Comparison of ENCODE assay signal across 14 cellular contexts in the genomic region with DNA sequence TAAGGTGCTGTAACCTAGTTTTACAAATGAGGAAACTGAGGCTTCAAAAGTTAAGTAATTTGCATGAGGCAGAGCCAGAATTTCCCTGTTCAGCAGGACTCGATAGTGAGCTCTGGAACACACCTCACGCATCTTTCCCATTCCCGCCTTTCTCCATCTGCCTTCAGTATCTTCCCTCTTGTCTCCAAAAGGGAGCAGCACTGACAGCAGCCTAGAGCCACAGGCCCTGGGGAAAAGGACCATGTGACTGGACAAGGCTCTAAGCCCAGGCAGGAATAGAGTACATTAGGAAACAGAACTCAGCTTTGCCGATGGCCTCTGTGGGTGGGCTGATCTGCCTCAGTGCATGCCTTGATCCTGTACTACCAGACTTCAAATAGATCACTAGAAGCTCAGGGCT. TPM values are rescaled to one million over a fixed set of nuclear protein-coding genes. Genes with fewer than 3 reads are reported as not detected.
A peak's percentile ranks its signal among the peaks of the same experiment; 100 is the strongest.
DNase-seq lines count a peak whose midpoint lies in the region; ATAC-seq and TF ChIP-seq lines count a peak whose summit lies in the region.
"Had no signal": no experiment of that assay in that cellular context is flagged by ENCODE, and none has a peak within 500 bp of the region (broad histone marks: within the 10 kb centered on the region; RNA-seq: fewer than 3 reads in every experiment).

No MANE protein-coding gene starts in this region.

- TF ChIP-seq CTCF in WTC11 (IDR thresholded peaks at IDR 0.05) = no peak
- peak in 1 of 5 experiments; percentile 9 for TF ChIP-seq CTCF in tibial nerve (IDR thresholded peaks at IDR 0.05)

- CTCF ChIA-PET in HEK293T (lab: Yijun Ruan, JAX) (no interaction called here), WTC11 (lab: Charles Lee) (interaction anchor here (1.1 to 1.5 kb wide), 6 partner anchors 21 to 222 kb away, joined by 3 to 35 read pairs (median 4); a partner anchor contains a TSS)

- DNase-seq in D341Med (ENCODE audit: low spot score) = peak; percentile 48
- peak; percentile 12 for DNase-seq in HEK293T (ENCODE audit: extremely low spot score)
- peak; percentile 56 for DNase-seq in WTC11 (ENCODE audit: low spot score)
- DNase-seq in left lobe of liver (ENCODE audit: low spot score) = no peak
- DNase-seq in NCI-H2171 treated with DMSO at 0.1 percent for 48 hours (lab: John Stamatoyannopoulos, UW) = no peak
- no peak for DNase-seq in COR-L47 (lab: John Stamatoyannopoulos, UW)
- DNase-seq in tibial nerve (ENCODE audit: low spot score in 2 of 2) = no peak
- DNase-seq: activated B cell treated with CpG ODN at 0.5 μM for 24 hours, activated T-cell treated with anti-CD3 and anti-CD28 coated beads for 4 hours, dorsolateral prefrontal cortex, NCI-H1048 had no signal

- no peak overlapping the region for H3K4me3 ChIP-seq in tibial nerve
- H3K4me3 ChIP-seq: dorsolateral prefrontal cortex, SJSA1, skin epidermis had no signal

- POLR2A ChIA-PET in HEK293T (lab: Yijun Ruan, JAX) (no interaction called here), WTC11 (lab: Charles Lee) (interaction anchor here (1.4 kb wide), 1 partner anchor 82 kb away, joined by 4 read pairs; no protein-coding TSS in a partner anchor)

- no peaks in the 10 kb centered on the region for H3K9me3 ChIP-seq in tibial nerve
- H3K9me3 ChIP-seq: SJSA1 had no signal

- H3K27ac Mint-ChIP-seq in WTC11 = no peak overlapping the region
- H3K27ac Mint-ChIP-seq: activated B cell treated with CpG ODN at 0.5 μM for 24 hours had no signal

- peaks cover 0 to 2% (median 0%) of the 10 kb centered on the region in 4 donors for H3K4me1 ChIP-seq in tibial nerve

- TF ChIP-seq EP300 in tibial nerve (IDR thresholded peaks at IDR 0.05) = no peak

- H3K27ac ChIP-seq in tibial nerve = no peak overlapping the region
- H3K27ac ChIP-seq: dorsolateral prefrontal cortex, SJSA1, skin epidermis had no signal

- H3K27me3 ChIP-seq in tibial nerve = no peaks in the 10 kb centered on the region
- H3K27me3 ChIP-seq: dorsolateral prefrontal cortex, SJSA1 had no signal

- no peaks in the 10 kb centered on the region for H3K9me3 Mint-ChIP-seq in WTC11
- H3K9me3 Mint-ChIP-seq: activated B cell treated with CpG ODN at 0.5 μM for 24 hours had no signal

- 73 to 81% methylated on average over 4 of the region's 4 CpGs for WGBS in tibial nerve, 2 donors

- no peaks in the 10 kb centered on the region for H3K4me1 Mint-ChIP-seq in WTC11
- H3K4me1 Mint-ChIP-seq: activated B cell treated with CpG ODN at 0.5 μM for 24 hours had no signal

- H3K27me3 Mint-ChIP-seq in WTC11 (ENCODE audit: low read depth) = peaks cover 11% of the 10 kb centered on the region
- H3K27me3 Mint-ChIP-seq: activated B cell treated with CpG ODN at 0.5 μM for 24 hours had no signal

- ATAC-seq in WTC11 (peak; percentile 97), left lobe of liver (peak; percentile 70), GM21619 (IDR thresholded peaks at IDR 0.05; ENCODE audit: unreplicated experiment) (no peak)

- TF ChIP-seq POLR2A in tibial nerve (IDR thresholded peaks at IDR 0.05) = no peak

- H3K36me3 Mint-ChIP-seq in WTC11 = no peaks in the 10 kb centered on the region

- peaks cover 0 to 12% (median 0%) of the 10 kb centered on the region in 3 donors for H3K36me3 ChIP-seq in tibial nerve
- H3K36me3 ChIP-seq: SJSA1 had no signal

- no peak overlapping the region for H3K4me3 Mint-ChIP-seq in WTC11
- H3K4me3 Mint-ChIP-seq: activated B cell treated with CpG ODN at 0.5 μM for 24 hours had no signal

TF ChIP-seq in HEK293T, 16 proteins besides CTCF, POLR2A, EP300 and RAD21:
- peak; percentile 79 for TF ChIP-seq L3MBTL2 (conservative IDR thresholded peaks at IDR 0.05)
- no peak for TF ChIP-seq FOXA1 (IDR thresholded peaks at IDR 0.05)

TF ChIP-seq in WTC11, 78 proteins besides CTCF, POLR2A, EP300 and RAD21:
- TF ChIP-seq, protein P1, sequence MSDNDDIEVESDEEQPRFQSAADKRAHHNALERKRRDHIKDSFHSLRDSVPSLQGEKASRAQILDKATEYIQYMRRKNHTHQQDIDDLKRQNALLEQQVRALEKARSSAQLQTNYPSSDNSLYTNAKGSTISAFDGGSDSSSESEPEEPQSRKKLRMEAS (CRISPR knock-in tag; IDR thresholded peaks at IDR 0.05) = peak; percentile 83; the same call in 1 of the 2 replicates
- TF ChIP-seq, protein P2, sequence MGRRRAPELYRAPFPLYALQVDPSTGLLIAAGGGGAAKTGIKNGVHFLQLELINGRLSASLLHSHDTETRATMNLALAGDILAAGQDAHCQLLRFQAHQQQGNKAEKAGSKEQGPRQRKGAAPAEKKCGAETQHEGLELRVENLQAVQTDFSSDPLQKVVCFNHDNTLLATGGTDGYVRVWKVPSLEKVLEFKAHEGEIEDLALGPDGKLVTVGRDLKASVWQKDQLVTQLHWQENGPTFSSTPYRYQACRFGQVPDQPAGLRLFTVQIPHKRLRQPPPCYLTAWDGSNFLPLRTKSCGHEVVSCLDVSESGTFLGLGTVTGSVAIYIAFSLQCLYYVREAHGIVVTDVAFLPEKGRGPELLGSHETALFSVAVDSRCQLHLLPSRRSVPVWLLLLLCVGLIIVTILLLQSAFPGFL (CRISPR knock-in tag; IDR thresholded peaks at IDR 0.05; ENCODE audit: borderline replicate concordance) = no peak
- TF ChIP-seq TP53 (CRISPR knock-in tag; IDR thresholded peaks at IDR 0.05) (no peak), CBFB (CRISPR knock-in tag; IDR thresholded peaks at IDR 0.05; ENCODE audit: low read depth) (no peak), ZNF263 (CRISPR knock-in tag; IDR thresholded peaks at IDR 0.05; ENCODE audit: low read depth) (no peak), KAT7 (CRISPR knock-in tag; IDR thresholded peaks at IDR 0.05; ENCODE audit: borderline replicate concordance) (no peak), ZNF138 (CRISPR knock-in tag; conservative IDR thresholded peaks at IDR 0.05) (no peak), NFE2L1 (CRISPR knock-in tag; IDR thresholded peaks at IDR 0.05) (no peak), ZNF232 (CRISPR knock-in tag; IDR thresholded peaks at IDR 0.05) (no peak), NR3C1 (CRISPR knock-in tag; conservative IDR thresholded peaks at IDR 0.05; ENCODE audit: low read depth) (no peak), JAZF1 (CRISPR knock-in tag; IDR thresholded peaks at IDR 0.05) (no peak), NR1H2 (CRISPR knock-in tag; IDR thresholded peaks at IDR 0.05) (no peak)
- TF ChIP-seq, protein P3, sequence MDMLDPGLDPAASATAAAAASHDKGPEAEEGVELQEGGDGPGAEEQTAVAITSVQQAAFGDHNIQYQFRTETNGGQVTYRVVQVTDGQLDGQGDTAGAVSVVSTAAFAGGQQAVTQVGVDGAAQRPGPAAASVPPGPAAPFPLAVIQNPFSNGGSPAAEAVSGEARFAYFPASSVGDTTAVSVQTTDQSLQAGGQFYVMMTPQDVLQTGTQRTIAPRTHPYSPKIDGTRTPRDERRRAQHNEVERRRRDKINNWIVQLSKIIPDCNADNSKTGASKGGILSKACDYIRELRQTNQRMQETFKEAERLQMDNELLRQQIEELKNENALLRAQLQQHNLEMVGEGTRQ (CRISPR knock-in tag; IDR thresholded peaks at IDR 0.05) = peak; percentile 77
- TF ChIP-seq, protein P4, sequence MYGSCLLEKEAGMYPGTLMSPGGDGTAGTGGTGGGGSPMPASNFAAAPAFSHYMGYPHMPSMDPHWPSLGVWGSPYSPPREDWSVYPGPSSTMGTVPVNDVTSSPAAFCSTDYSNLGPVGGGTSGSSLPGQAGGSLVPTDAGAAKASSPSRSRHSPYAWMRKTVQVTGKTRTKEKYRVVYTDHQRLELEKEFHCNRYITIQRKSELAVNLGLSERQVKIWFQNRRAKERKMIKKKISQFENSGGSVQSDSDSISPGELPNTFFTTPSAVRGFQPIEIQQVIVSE (CRISPR knock-in tag; IDR thresholded peaks at IDR 0.05; ENCODE audit: borderline replicate concordance) = no peak
- TF ChIP-seq, protein P5, sequence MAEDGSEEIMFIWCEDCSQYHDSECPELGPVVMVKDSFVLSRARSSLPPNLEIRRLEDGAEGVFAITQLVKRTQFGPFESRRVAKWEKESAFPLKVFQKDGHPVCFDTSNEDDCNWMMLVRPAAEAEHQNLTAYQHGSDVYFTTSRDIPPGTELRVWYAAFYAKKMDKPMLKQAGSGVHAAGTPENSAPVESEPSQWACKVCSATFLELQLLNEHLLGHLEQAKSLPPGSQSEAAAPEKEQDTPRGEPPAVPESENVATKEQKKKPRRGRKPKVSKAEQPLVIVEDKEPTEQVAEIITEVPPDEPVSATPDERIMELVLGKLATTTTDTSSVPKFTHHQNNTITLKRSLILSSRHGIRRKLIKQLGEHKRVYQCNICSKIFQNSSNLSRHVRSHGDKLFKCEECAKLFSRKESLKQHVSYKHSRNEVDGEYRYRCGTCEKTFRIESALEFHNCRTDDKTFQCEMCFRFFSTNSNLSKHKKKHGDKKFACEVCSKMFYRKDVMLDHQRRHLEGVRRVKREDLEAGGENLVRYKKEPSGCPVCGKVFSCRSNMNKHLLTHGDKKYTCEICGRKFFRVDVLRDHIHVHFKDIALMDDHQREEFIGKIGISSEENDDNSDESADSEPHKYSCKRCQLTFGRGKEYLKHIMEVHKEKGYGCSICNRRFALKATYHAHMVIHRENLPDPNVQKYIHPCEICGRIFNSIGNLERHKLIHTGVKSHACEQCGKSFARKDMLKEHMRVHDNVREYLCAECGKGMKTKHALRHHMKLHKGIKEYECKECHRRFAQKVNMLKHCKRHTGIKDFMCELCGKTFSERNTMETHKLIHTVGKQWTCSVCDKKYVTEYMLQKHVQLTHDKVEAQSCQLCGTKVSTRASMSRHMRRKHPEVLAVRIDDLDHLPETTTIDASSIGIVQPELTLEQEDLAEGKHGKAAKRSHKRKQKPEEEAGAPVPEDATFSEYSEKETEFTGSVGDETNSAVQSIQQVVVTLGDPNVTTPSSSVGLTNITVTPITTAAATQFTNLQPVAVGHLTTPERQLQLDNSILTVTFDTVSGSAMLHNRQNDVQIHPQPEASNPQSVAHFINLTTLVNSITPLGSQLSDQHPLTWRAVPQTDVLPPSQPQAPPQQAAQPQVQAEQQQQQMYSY (CRISPR knock-in tag; IDR thresholded peaks at IDR 0.05) = no peak
- TF ChIP-seq, protein P6, sequence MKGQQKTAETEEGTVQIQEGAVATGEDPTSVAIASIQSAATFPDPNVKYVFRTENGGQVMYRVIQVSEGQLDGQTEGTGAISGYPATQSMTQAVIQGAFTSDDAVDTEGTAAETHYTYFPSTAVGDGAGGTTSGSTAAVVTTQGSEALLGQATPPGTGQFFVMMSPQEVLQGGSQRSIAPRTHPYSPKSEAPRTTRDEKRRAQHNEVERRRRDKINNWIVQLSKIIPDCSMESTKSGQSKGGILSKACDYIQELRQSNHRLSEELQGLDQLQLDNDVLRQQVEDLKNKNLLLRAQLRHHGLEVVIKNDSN (CRISPR knock-in tag; IDR thresholded peaks at IDR 0.05) = peak; percentile 74; the same call in 1 of the 2 replicates
- TF ChIP-seq, protein P7, sequence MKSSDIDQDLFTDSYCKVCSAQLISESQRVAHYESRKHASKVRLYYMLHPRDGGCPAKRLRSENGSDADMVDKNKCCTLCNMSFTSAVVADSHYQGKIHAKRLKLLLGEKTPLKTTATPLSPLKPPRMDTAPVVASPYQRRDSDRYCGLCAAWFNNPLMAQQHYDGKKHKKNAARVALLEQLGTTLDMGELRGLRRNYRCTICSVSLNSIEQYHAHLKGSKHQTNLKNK (CRISPR knock-in tag; IDR thresholded peaks at IDR 0.05) = no peak

RNA-seq across cellular contexts. Expression of a gene that starts 21.5 kb away (rescaled TPM):
- total RNA-seq in WTC11 (2021) = 0.66 to 1.0 TPM (median 0.74 TPM) in 3 replicates
- total RNA-seq in left lobe of liver = 9.3 TPM
- total RNA-seq in tibial nerve = 10 to 100 TPM in 3 of 4 donors, 1 to 10 TPM in 1; 8.6 to 36.5 (median 15.5) TPM

Comparison
In these comparisons a context has a peak if more than half of its experiments do, and no peak if none do; other contexts are left out.
1. DNase-seq: peak in D341Med (single experiment), HEK293T (single experiment) and WTC11 (single experiment); none in left lobe of liver (single experiment), NCI-H2171 treated with DMSO at 0.1 percent for 48 hours (single experiment), COR-L47 (single experiment) and tibial nerve (0 of 2).